ENCODE assay signal across 30 cellular contexts in the genomic region with DNA sequence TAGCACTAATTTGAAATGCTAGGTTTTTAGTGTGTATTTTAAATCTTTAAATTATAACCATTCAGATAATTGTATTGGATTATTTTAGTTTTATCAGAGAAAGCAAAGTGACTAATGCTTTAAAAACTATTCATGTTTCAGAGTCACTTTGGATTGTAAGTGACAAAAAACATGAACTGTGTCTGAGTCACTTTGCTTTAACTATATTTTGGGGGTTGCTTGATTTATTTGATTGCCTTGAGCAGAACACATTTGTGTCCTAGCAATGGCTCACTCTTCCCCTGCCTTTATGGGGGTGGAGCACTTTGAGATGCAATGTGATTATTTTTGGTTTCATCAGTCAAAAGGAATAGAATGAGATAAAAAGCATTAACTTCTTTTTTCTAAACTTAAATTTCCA.
"Had no signal": no experiment of that assay in that cellular context is flagged by ENCODE, and none has a peak within 500 bp of the region (broad histone marks: within the 10 kb centered on the region; RNA-seq: fewer than 3 reads in every experiment).

No MANE protein-coding gene starts in this region.

- H3K9me3 ChIP-seq: adrenal gland, body of pancreas, gastrocnemius medialis, heart left ventricle had no signal

- ATAC-seq: activated CD8-positive, alpha-beta T cell treated with anti-CD3 and anti-CD28 coated beads for 36 hours; activated naive CD8-positive, alpha-beta T cell treated with anti-CD3 and anti-CD28 coated beads, Interleukin-2, amount 50 U/mL, for 24 hours; activated T-cell treated with anti-CD3 and anti-CD28 coated beads, Interleukin-2, amount 50 U/mL, for 4 hours; activated T-helper 17 cell treated with anti-CD3 and anti-CD28 coated beads, Interleukin-2, amount 50 U/mL, for 72 hours; body of pancreas; effector memory CD8-positive, alpha-beta T cell; foreskin keratinocyte; gastrocnemius medialis; heart left ventricle; T-helper 17 cell; WTC11 had no signal

- DNase-seq: activated CD4-positive, alpha-beta T cell treated with anti-CD3 and anti-CD28 coated beads for 1 hour; activated CD4-positive, alpha-beta T cell treated with anti-CD3 and anti-CD28 coated beads for 4 hours; activated CD4-positive, alpha-beta T cell treated with anti-CD3 and anti-CD28 coated beads, Interleukin-2, amount 10 ng/mL, durations not matched to agents 7 days and 5 days; activated CD4-positive, alpha-beta T cell treated with anti-CD3 and anti-CD28 coated beads, Interleukin-2, amount 50 U/mL, for 4 hours; activated CD8-positive, alpha-beta memory T cell treated with anti-CD3 and anti-CD28 coated beads for 24 hours; activated CD8-positive, alpha-beta T cell treated with anti-CD3 and anti-CD28 coated beads for 36 hours; activated effector memory CD4-positive, alpha-beta T cell treated with anti-CD3 and anti-CD28 coated beads, Interleukin-2, amount 50 U/mL, for 16 hours; activated naive CD4-positive, alpha-beta T cell treated with anti-CD3 and anti-CD28 coated beads for 36 hours; activated naive CD8-positive, alpha-beta T cell treated with anti-CD3 and anti-CD28 coated beads for 36 hours; activated naive CD8-positive, alpha-beta T cell treated with anti-CD3 and anti-CD28 coated beads, Interleukin-2, amount 50 U/mL, for 24 hours; activated T-cell treated with anti-CD3 and anti-CD28 coated beads, Interleukin-2, amount 50 U/mL, for 4 hours; adrenal gland; amygdala; aorta; body of pancreas; cortex of kidney; dermis blood vessel endothelial cell; effector CD4-positive, alpha-beta T cell; effector memory CD8-positive, alpha-beta T cell; erythroblast; foreskin keratinocyte; gastrocnemius medialis; glutamatergic neuron; heart left ventricle; T-helper 17 cell; T1000 had no signal

- H3K4me3 ChIP-seq: adrenal gland, body of pancreas, esophagus muscularis mucosa, gastrocnemius medialis, heart left ventricle had no signal

- H3K27me3 ChIP-seq: adrenal gland, body of pancreas, esophagus muscularis mucosa, foreskin keratinocyte, gastrocnemius medialis, heart left ventricle had no signal

- H3K36me3 ChIP-seq: adrenal gland, esophagus muscularis mucosa, gastrocnemius medialis, heart left ventricle had no signal

- H3K4me1 ChIP-seq: adrenal gland, body of pancreas, esophagus muscularis mucosa, foreskin keratinocyte, gastrocnemius medialis, heart left ventricle had no signal

- H3K27ac ChIP-seq: adrenal gland, body of pancreas, esophagus muscularis mucosa, foreskin keratinocyte, gastrocnemius medialis, heart left ventricle, VCaP had no signal
